13 cellular contexts compared by ENCODE assay signal in genomic region chr10:80185522-80186299, GRCh38. TPM values are rescaled to one million over a fixed set of nuclear protein-coding genes. Genes with fewer than 3 reads are reported as not detected.
DNase-seq lines count a peak whose midpoint lies in the region; ATAC-seq, FAIRE-seq and TF ChIP-seq lines count a peak whose summit lies in the region.
"Had no signal": no experiment of that assay in that cellular context is flagged by ENCODE, and none has a peak within 500 bp of the region (broad histone marks: within the 10 kb centered on the region; RNA-seq: fewer than 3 reads in every experiment).

No MANE protein-coding gene starts in this region.

- TF ChIP-seq CTCF in A549 (IDR thresholded peaks at IDR 0.05) (no peak), DOHH2 (IDR thresholded peaks at IDR 0.05; ENCODE audit: low read depth, low read length, poor library complexity, severe bottlenecking) (no peak), mesothelial cell of epicardium (IDR thresholded peaks at IDR 0.05; ENCODE audit: unreplicated experiment) (no peak), adrenal gland (IDR thresholded peaks at IDR 0.05) (no peak)

- H3K27ac ChIP-seq in A549 (no peak overlapping the region), DOHH2 (ENCODE audit: low read depth, low read length) (no peak overlapping the region), adrenal gland (no peak overlapping the region)

- peaks cover 15% of the 10 kb centered on the region for H3K36me3 ChIP-seq in DOHH2 (ENCODE audit: control insufficient read depth, low read length)
- no peaks in the 10 kb centered on the region for H3K36me3 ChIP-seq in adrenal gland (replicated peaks in 1 of 2)

- H3K36me3 Mint-ChIP-seq in activated naive CD8-positive, alpha-beta T cell treated with anti-CD3 and anti-CD28 coated beads, Interleukin-2, amount 10 ng/mL, durations not matched to agents 7 days and 5 days, result peaks cover 16% of the 10 kb centered on the region
- H3K36me3 Mint-ChIP-seq in mesothelial cell of epicardium, result peaks cover 7% of the 10 kb centered on the region

- H3K79me2 ChIP-seq in DOHH2 (ENCODE audit: control insufficient read depth, low read length), result peaks cover 89% of the 10 kb centered on the region

- intact Hi-C loops in adrenal gland (cut with DNase I), result no loop called here

- DNase-seq in A549 (ENCODE audit: low read depth in 1 of 2, low spot score in 1 of 2) (no peak), mesothelial cell of epicardium (ENCODE audit: low spot score in 2 of 2, unreplicated experiment in 2 of 2) (no peak), erythroblast (lab: John Stamatoyannopoulos, UW) (no peak), adrenal gland (no peak), islet precursor cell (no peak)
- DNase-seq in activated naive CD8-positive, alpha-beta T cell treated with anti-CD3 and anti-CD28 coated beads, Interleukin-2, amount 10 ng/mL, durations not matched to agents 7 days and 5 days, result no peak
- DNase-seq: C1 segment of cervical spinal cord, colonic mucosa, NCI-H226 had no signal

- POLR2A ChIA-PET in A549 (lab: Yijun Ruan, JAX), result no interaction called here
- POLR2A ChIA-PET in activated naive CD8-positive, alpha-beta T cell treated with anti-CD3 and anti-CD28 coated beads, Interleukin-2, amount 10 ng/mL, durations not matched to agents 7 days and 5 days (lab: Charles Lee), result interaction anchor here (1.0 kb wide), 1 partner anchor 20 kb away, joined by 3 read pairs; the partner anchor contains the start of gene ANXA11

- peaks cover 18% of the 10 kb centered on the region for H3F3A ChIP-seq in DOHH2 (ENCODE audit: control insufficient read depth, insufficient read depth)

- H3K4me1 ChIP-seq in A549 (peaks cover 7% of the 10 kb centered on the region; the same call in 2 of the 3 replicates), DOHH2 (ENCODE audit: control insufficient read depth, low read length) (peaks cover 48% of the 10 kb centered on the region), adrenal gland (replicated peaks in 1 of 2) (peaks cover 0 to 7% of the 10 kb centered on the region in 2 donors)

- H3K27me3 ChIP-seq in DOHH2 (ENCODE audit: control insufficient read depth, low read length), result no peaks in the 10 kb centered on the region
- H3K27me3 ChIP-seq in adrenal gland, result no peaks in the 10 kb centered on the region
- H3K27me3 ChIP-seq: colonic mucosa, Peyer's patch had no signal

- no peaks in the 10 kb centered on the region; the same call in 1 of the 2 replicates for H4K20me1 ChIP-seq in DOHH2 (ENCODE audit: control insufficient read depth, insufficient read depth, low read depth, low read length)

- CTCF ChIA-PET in A549 (lab: Yijun Ruan, JAX), result interaction anchor here (1.4 to 2.0 kb wide), 3 partner anchors 9 to 36 kb away, joined by 3 to 6 read pairs (median 5); no protein-coding TSS in a partner anchor

- H3K9me3 ChIP-seq in A549 (no peaks in the 10 kb centered on the region), DOHH2 (ENCODE audit: control insufficient read depth, insufficient read depth, low read length) (no peaks in the 10 kb centered on the region), adrenal gland (replicated peaks in 1 of 3) (no peaks in the 10 kb centered on the region)
- H3K9me3 ChIP-seq: colonic mucosa, Peyer's patch had no signal

- no peak for ATAC-seq in A549
- ATAC-seq in activated naive CD8-positive, alpha-beta T cell treated with anti-CD3 and anti-CD28 coated beads, Interleukin-2, amount 10 ng/mL, durations not matched to agents 7 days and 5 days (ENCODE audit: low read depth), result no peak
- ATAC-seq in HG03342 (IDR thresholded peaks at IDR 0.05; ENCODE audit: unreplicated experiment), result no peak

- no peak for TF ChIP-seq RAD21 in A549 (conservative IDR thresholded peaks at IDR 0.05 in 1 of 2, IDR thresholded peaks at IDR 0.05 in 1 of 2)

- H3K4me3 Mint-ChIP-seq in activated naive CD8-positive, alpha-beta T cell treated with anti-CD3 and anti-CD28 coated beads, Interleukin-2, amount 10 ng/mL, durations not matched to agents 7 days and 5 days, result no peak overlapping the region
- H3K4me3 Mint-ChIP-seq in mesothelial cell of epicardium, result no peak overlapping the region

- H3K27ac Mint-ChIP-seq in activated naive CD8-positive, alpha-beta T cell treated with anti-CD3 and anti-CD28 coated beads, Interleukin-2, amount 10 ng/mL, durations not matched to agents 7 days and 5 days, result peak overlapping the region; percentile 50
- peak overlapping the region; percentile 54 for H3K27ac Mint-ChIP-seq in mesothelial cell of epicardium

- no peak overlapping the region for H3K4me2 ChIP-seq in A549
- peak overlapping the region; percentile 86 for H3K4me2 ChIP-seq in DOHH2 (ENCODE audit: low read length)

- H3K4me1 Mint-ChIP-seq in activated naive CD8-positive, alpha-beta T cell treated with anti-CD3 and anti-CD28 coated beads, Interleukin-2, amount 10 ng/mL, durations not matched to agents 7 days and 5 days, result peaks cover 51% of the 10 kb centered on the region
- peaks cover 19% of the 10 kb centered on the region for H3K4me1 Mint-ChIP-seq in mesothelial cell of epicardium

- no peaks in the 10 kb centered on the region for H3K27me3 Mint-ChIP-seq in activated naive CD8-positive, alpha-beta T cell treated with anti-CD3 and anti-CD28 coated beads, Interleukin-2, amount 10 ng/mL, durations not matched to agents 7 days and 5 days
- no peaks in the 10 kb centered on the region for H3K27me3 Mint-ChIP-seq in mesothelial cell of epicardium (ENCODE audit: low read depth)

- TF ChIP-seq POLR2A in A549 (IDR thresholded peaks at IDR 0.05; ENCODE audit: low read length), result no peak
- TF ChIP-seq POLR2A in erythroblast (IDR thresholded peaks at IDR 0.05; ENCODE audit: low read length), result no peak
- no peak for TF ChIP-seq POLR2A in adrenal gland (IDR thresholded peaks at IDR 0.05)

- WGBS in A549 (ENCODE audit: missing lambda C conversion rate), result 89% methylated on average over 5 of the region's 5 CpGs
- 79 to 86% (median 83%) methylated on average over 5 of the region's 5 CpGs for WGBS in adrenal gland, 4 donors

- no peak for FAIRE-seq in A549 (lab: Jason Lieb, UNC)

- no peaks in the 10 kb centered on the region for H3K9me2 ChIP-seq in DOHH2 (replicated peaks; ENCODE audit: control insufficient read depth, low read length)

- H3K9me3 Mint-ChIP-seq in activated naive CD8-positive, alpha-beta T cell treated with anti-CD3 and anti-CD28 coated beads, Interleukin-2, amount 10 ng/mL, durations not matched to agents 7 days and 5 days, result no peaks in the 10 kb centered on the region
- no peaks in the 10 kb centered on the region for H3K9me3 Mint-ChIP-seq in mesothelial cell of epicardium

- no peak for TF ChIP-seq EP300 in A549 (IDR thresholded peaks at IDR 0.05)

- H3K4me3 ChIP-seq in A549, result no peak overlapping the region
- H3K4me3 ChIP-seq in DOHH2 (ENCODE audit: low read length), result no peak overlapping the region; the same call in 1 of the 2 replicates
- no peak overlapping the region for H3K4me3 ChIP-seq in adrenal gland
- H3K4me3 ChIP-seq: colonic mucosa, Peyer's patch had no signal

TF ChIP-seq in A549, 52 proteins besides CTCF, POLR2A, EP300 and RAD21:
- TF ChIP-seq, protein P1, sequence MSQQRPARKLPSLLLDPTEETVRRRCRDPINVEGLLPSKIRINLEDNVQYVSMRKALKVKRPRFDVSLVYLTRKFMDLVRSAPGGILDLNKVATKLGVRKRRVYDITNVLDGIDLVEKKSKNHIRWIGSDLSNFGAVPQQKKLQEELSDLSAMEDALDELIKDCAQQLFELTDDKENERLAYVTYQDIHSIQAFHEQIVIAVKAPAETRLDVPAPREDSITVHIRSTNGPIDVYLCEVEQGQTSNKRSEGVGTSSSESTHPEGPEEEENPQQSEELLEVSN (IDR thresholded peaks at IDR 0.05; ENCODE audit: borderline replicate concordance, low read depth), result no peak
- no peak for TF ChIP-seq MAZ (IDR thresholded peaks at IDR 0.05; ENCODE audit: borderline replicate concordance, low read depth, low read length)
- TF ChIP-seq KDM1A (IDR thresholded peaks at IDR 0.05; ENCODE audit: low read depth), result 0 out of 2 replicates have a peak, but pooled peaks have one; percentile 41
- TF ChIP-seq FOSB (CRISPR knock-in tag; IDR thresholded peaks at IDR 0.05), result no peak
- TF ChIP-seq RARB (CRISPR knock-in tag; IDR thresholded peaks at IDR 0.05), result no peak
- no peak for TF ChIP-seq ZC3H11A (IDR thresholded peaks at IDR 0.05)

RNA-seq across cellular contexts. Expression of gene ANXA11, which starts 19.6 kb away (rescaled TPM):
- 92.6 and 123 TPM in 2 replicates for polyA plus RNA-seq in A549 (2011; rRNA removed)
- 98.4 and 119 TPM in 2 replicates for polyA plus RNA-seq in A549 (2012; cell fraction: cytosol; rRNA removed)
- polyA plus RNA-seq in A549 (2012; cell fraction: nucleus; rRNA removed), result 109 and 134 TPM in 2 replicates
- polyA plus RNA-seq in A549 (2017; fragmentation: RNase III; extraction: RNeasy Plus Mini Kit Qiagen cat#74134 plus additional on column Dnase treatment), result 117 to 121 TPM (median 119 TPM) in 3 replicates
- 78.8 and 93.8 TPM in 2 replicates for polyA minus RNA-seq in A549 (2011; rRNA and poly(A)+ RNA removed)
- total RNA-seq in activated naive CD8-positive, alpha-beta T cell treated with anti-CD3 and anti-CD28 coated beads, Interleukin-2, amount 10 ng/mL, durations not matched to agents 7 days and 5 days, result 100 to 1,000 TPM; 263 to 277 TPM
- total RNA-seq in mesothelial cell of epicardium, result 215 to 238 TPM (median 226 TPM) in 3 replicates
- total RNA-seq in adrenal gland, result 10 to 100 TPM; 39.0 to 99.5 (median 67.7) TPM
- 100 to 1,000 TPM in 2 of 3 donors, 10 to 100 TPM in 1; 83.3 to 249 (median 239) TPM for polyA plus RNA-seq in adrenal gland

RNA-seq across cellular contexts. Expression of gene PLAC9, which starts 53.2 kb away (rescaled TPM):
- polyA plus RNA-seq in A549 (2011; rRNA removed), result not detected in 2 replicates
- polyA plus RNA-seq in A549 (2012; cell fraction: cytosol; rRNA removed), result 0.05 and 0.07 TPM in 2 replicates
- 0.07 TPM in 1 of 2 replicates, not detected in the other for polyA plus RNA-seq in A549 (2012; cell fraction: nucleus; rRNA removed)
- not detected in 3 replicates for polyA plus RNA-seq in A549 (2017; fragmentation: RNase III; extraction: RNeasy Plus Mini Kit Qiagen cat#74134 plus additional on column Dnase treatment)
- not detected in 2 replicates for polyA minus RNA-seq in A549 (2011; rRNA and poly(A)+ RNA removed)
- total RNA-seq in activated naive CD8-positive, alpha-beta T cell treated with anti-CD3 and anti-CD28 coated beads, Interleukin-2, amount 10 ng/mL, durations not matched to agents 7 days and 5 days, result not detected
- 24.0 to 30.3 TPM (median 25.1 TPM) in 3 replicates for total RNA-seq in mesothelial cell of epicardium
- total RNA-seq in adrenal gland, result 10 to 100 TPM; 11.7 to 26.9 (median 24.0) TPM
- 10 to 100 TPM in 2 of 3 donors, 1 to 10 TPM in 1; 1.8 to 67.6 (median 61.4) TPM for polyA plus RNA-seq in adrenal gland
- total RNA-seq: M059J had no signal

Comparison
In these comparisons a context has a peak if more than half of its experiments do, and no peak if none do; other contexts are left out.
1. RNA of gene PLAC9, which starts 53.2 kb away (total RNA-seq): 24.0 to 30.3 TPM in mesothelial cell of epicardium and 11.7 to 26.9 TPM in adrenal gland; not detected in activated naive CD8-positive, alpha-beta T cell treated with anti-CD3 and anti-CD28 coated beads, Interleukin-2, amount 10 ng/mL, durations not matched to agents 7 days and 5 days; every median in the first group is over 10 times any median in the second.